In genomic region chr11:32583451-32584271, GRCh38 we compare ENCODE assay signal across 8 cellular contexts. TPM values are rescaled to one million over a fixed set of nuclear protein-coding genes. Genes with fewer than 3 reads are reported as not detected.
DNase-seq lines count a peak whose midpoint lies in the region; ATAC-seq and TF ChIP-seq lines count a peak whose summit lies in the region.

EIF3M (plus strand) TSS chr11:32583831; CDS start chr11:32583888, 57 bp downstream.

- peak within 1 kb of the TSS; percentile 92 for H3K4me3 ChIP-seq in LNCaP clone FGC (ENCODE audit: low read depth, low read length)
- peak within 1 kb of the TSS; percentile 89 for H3K4me3 ChIP-seq in fibroblast of mammary gland (ENCODE audit: control insufficient read depth, low read depth, low read length)

- peak within 1 kb of the TSS; percentile 97 for H3K27ac Mint-ChIP-seq in activated T-helper 17 cell treated with anti-CD3 and anti-CD28 coated beads, Interleukin-2, amount 50 U/mL, for 72 hours
- peak within 1 kb of the TSS; percentile 94 to 98 for H3K27ac Mint-ChIP-seq in natural killer cell

- peaks cover 52% of the 10 kb centered on the region for H3K36me3 Mint-ChIP-seq in activated T-helper 17 cell treated with anti-CD3 and anti-CD28 coated beads, Interleukin-2, amount 50 U/mL, for 72 hours (ENCODE audit: low read depth)
- no peaks in the 10 kb centered on the region for H3K36me3 Mint-ChIP-seq in natural killer cell

- peak within 1 kb of the TSS; percentile 88 for H3K27ac ChIP-seq in RWPE1

- TF ChIP-seq CTCF in LNCaP clone FGC (IDR thresholded peaks at IDR 0.05; ENCODE audit: control insufficient read depth, extremely low read depth, insufficient read depth) = no peak
- no peak for TF ChIP-seq CTCF in RWPE1 (conservative IDR thresholded peaks at IDR 0.05; ENCODE audit: low read depth)
- no peak for TF ChIP-seq CTCF in fibroblast of mammary gland (conservative IDR thresholded peaks at IDR 0.05; ENCODE audit: control insufficient read depth, insufficient read depth, low read depth, low read length)
- TF ChIP-seq CTCF in natural killer cell (IDR thresholded peaks at IDR 0.05) = no peak

- no peaks in the 10 kb centered on the region for H3K9me3 Mint-ChIP-seq in activated T-helper 17 cell treated with anti-CD3 and anti-CD28 coated beads, Interleukin-2, amount 50 U/mL, for 72 hours
- H3K9me3 Mint-ChIP-seq in natural killer cell = no peaks in the 10 kb centered on the region

- no peaks in the 10 kb centered on the region for H3K27me3 Mint-ChIP-seq in activated T-helper 17 cell treated with anti-CD3 and anti-CD28 coated beads, Interleukin-2, amount 50 U/mL, for 72 hours
- H3K27me3 Mint-ChIP-seq in natural killer cell (ENCODE audit: low read depth in 2 of 2) = no peaks in the 10 kb centered on the region

- H3K4me1 Mint-ChIP-seq in activated T-helper 17 cell treated with anti-CD3 and anti-CD28 coated beads, Interleukin-2, amount 50 U/mL, for 72 hours = peaks cover 22% of the 10 kb centered on the region
- H3K4me1 Mint-ChIP-seq in natural killer cell = peaks cover 33 to 44% of the 10 kb centered on the region in 2 donors

- H3K4me3 Mint-ChIP-seq in activated T-helper 17 cell treated with anti-CD3 and anti-CD28 coated beads, Interleukin-2, amount 50 U/mL, for 72 hours = peak within 1 kb of the TSS; percentile 98
- H3K4me3 Mint-ChIP-seq in natural killer cell = peak within 1 kb of the TSS; percentile 98

- intact Hi-C loops in natural killer cell (cut with micrococcal nuclease) = loop anchor here (5.0 kb wide), 2 partner anchors 1076 to 1216 kb away; partner anchors contain the start of genes DCDC1, DNAJC24, ELP4 and IMMP1L

- CTCF ChIA-PET in RWPE1 (lab: Yijun Ruan, JAX) = interaction anchor here (0.9 kb wide), 1 partner anchor 197 kb away, joined by 3 read pairs; no protein-coding TSS in a partner anchor

- peak; percentile 100 for ATAC-seq in activated T-helper 17 cell treated with anti-CD3 and anti-CD28 coated beads, Interleukin-2, amount 50 U/mL, for 72 hours (replicated peaks)
- ATAC-seq in natural killer cell = peak; percentile 98 to 99 (median 98)

- POLR2A ChIA-PET in RWPE1 (lab: Yijun Ruan, JAX; ENCODE audit: low non-redundant PET) = no interaction called here

- DNase-seq in Daoy (ENCODE audit: low read depth) (peak; percentile 98), GOT3 (lab: John Stamatoyannopoulos, UW) (peak; percentile 82), LNCaP clone FGC (ENCODE audit: low read depth) (peak; percentile 92), RWPE1 (ENCODE audit: low spot score) (peak; percentile 89), fibroblast of mammary gland (ENCODE audit: low read depth) (peak; percentile 95), natural killer cell (peak; percentile 93)
- DNase-seq in stimulated activated naive CD4-positive, alpha-beta T cell treated with Interleukin-2 at 50 U/mL for 16 hours (lab: John Stamatoyannopoulos, UW) = peak; percentile 95

RNA-seq across cellular contexts. Expression of gene EIF3M, which starts in this region (rescaled TPM):
- 1,374 and 2,009 TPM in 2 replicates for total RNA-seq in Daoy (2014; rRNA removed; shearing (Covaris generic))
- total RNA-seq in activated T-helper 17 cell treated with anti-CD3 and anti-CD28 coated beads, Interleukin-2, amount 50 U/mL, for 72 hours = 100 to 1,000 TPM; 250 to 349 TPM
- 100 to 1,000 TPM; 146 to 165 (median 155) TPM for total RNA-seq in natural killer cell

Comparison
In these comparisons a context has a peak if more than half of its experiments do, and no peak if none do; other contexts are left out.
1. Peak in every context shown above with its lines: DNase-seq, ATAC-seq, H3K4me3 ChIP-seq and H3K27ac ChIP-seq.